Comparison of ENCODE assay signal across 20 cellular contexts in genomic region chr11:95706974-95707387, GRCh38.
"Had no signal": no experiment of that assay in that cellular context is flagged by ENCODE, and none has a peak within 500 bp of the region (broad histone marks: within the 10 kb centered on the region; RNA-seq: fewer than 3 reads in every experiment).

No MANE protein-coding gene starts in this region.

- H3K4me3 Mint-ChIP-seq: mesothelial cell of epicardium, natural killer cell, neural progenitor cell had no signal

- H3K36me3 ChIP-seq: heart right ventricle, neural progenitor cell, ovary, right atrium auricular region, suprapubic skin, tibial artery, upper lobe of left lung, uterus had no signal

- FAIRE-seq: colon, frontal cortex, small intestine had no signal

- H3K27me3 ChIP-seq: neural progenitor cell, ovary, right atrium auricular region, suprapubic skin, tibial artery, upper lobe of left lung, uterus had no signal

- H3K4me3 ChIP-seq: heart right ventricle, neural progenitor cell, ovary, right atrium auricular region, suprapubic skin, tibial artery, upper lobe of left lung, uterus had no signal

- H3K9me3 Mint-ChIP-seq: mesothelial cell of epicardium, natural killer cell, neural progenitor cell had no signal

- H2AFZ ChIP-seq: neural progenitor cell had no signal

- H3K27ac ChIP-seq: heart right ventricle, neural progenitor cell, right atrium auricular region, suprapubic skin, upper lobe of left lung had no signal

- ATAC-seq: heart right ventricle; left lobe of liver; natural killer cell; stimulated activated naive CD8-positive, alpha-beta T cell treated with anti-CD3 and anti-CD28 coated beads, Interleukin-15, Interleukin-2, amounts not matched to agents 100 U/mL and 50 U/mL, for 24 hours had no signal

- H3K9ac ChIP-seq: neural progenitor cell had no signal

- H3K4me1 Mint-ChIP-seq: natural killer cell had no signal

- H3K27ac Mint-ChIP-seq: mesothelial cell of epicardium, natural killer cell, neural progenitor cell had no signal

- H3K9me3 ChIP-seq: heart right ventricle, ovary, right atrium auricular region, suprapubic skin, tibial artery, upper lobe of left lung, uterus had no signal

- DNase-seq: dermis blood vessel endothelial cell; heart right ventricle; islet precursor cell; mammary epithelial cell; natural killer cell; nucleus accumbens; ovary; small intestine; stimulated activated CD4-positive, alpha-beta T cell treated with anti-CD3 and anti-CD28 coated beads, Interleukin-2, amount 100 ng/mL, for 48 hours; stimulated activated naive CD8-positive, alpha-beta T cell treated with anti-CD3 and anti-CD28 coated beads, Interleukin-15, Interleukin-2, amounts not matched to agents 100 U/mL and 50 U/mL, for 24 hours; tibial artery; upper lobe of left lung; uterus had no signal
